ENCODE assay signal across 26 cellular contexts in genomic region chr12:125029756-125030358, GRCh38. TPM values are rescaled to one million over a fixed set of nuclear protein-coding genes. Genes with fewer than 3 reads are reported as not detected.
A peak's percentile ranks its signal among the peaks of the same experiment; 100 is the strongest.
DNase-seq lines count a peak whose midpoint lies in the region; ATAC-seq and TF ChIP-seq lines count a peak whose summit lies in the region.
"Had no signal": no experiment of that assay in that cellular context is flagged by ENCODE, and none has a peak within 500 bp of the region (broad histone marks: within the 10 kb centered on the region; RNA-seq: fewer than 3 reads in every experiment).

No MANE protein-coding gene starts in this region.

- intact Hi-C loops in sciatic nerve (cut with DNase I), result no loop called here

- DNase-seq in AG04449 (ENCODE audit: low read depth, low spot score) (peak; percentile 19), GM23338 (ENCODE audit: low spot score) (no peak), RPMI7951 (ENCODE audit: low read depth) (peak; percentile 6), iris pigment epithelial cell (ENCODE audit: low read depth) (peak; percentile 36), sciatic nerve (ENCODE audit: low spot score) (no peak), upper lobe of left lung (no peak), COLO829 (ENCODE audit: low spot score) (no peak), OCI-M2 (lab: John Stamatoyannopoulos, UW; ENCODE audit: unreplicated experiment) (no peak)
- DNase-seq: activated naive CD8-positive, alpha-beta T cell treated with anti-CD3 and anti-CD28 coated beads, Interleukin-2, amount 10 ng/mL, durations not matched to agents 7 days and 5 days; brain microvascular endothelial cell; cortex of kidney; foreskin melanocyte; GF-D8; KG1; NCI-H1092; NCI-H2081 treated with DMSO at 0.1 percent for 48 hours; NCI-H748 treated with DMSO at 0.1 percent for 48 hours; PC-9 had no signal

- H3K4me3 ChIP-seq in AG04449 (ENCODE audit: low read depth, low read length) (no peak overlapping the region), GM23338 (no peak overlapping the region), upper lobe of left lung (no peak overlapping the region)
- H3K4me3 ChIP-seq: BLaER1, PC-9, prostate gland, SK-N-MC, smooth muscle cell had no signal

- no peak overlapping the region for H3K4me2 ChIP-seq in GM23338
- H3K4me2 ChIP-seq: BLaER1, PC-9, smooth muscle cell had no signal

- no peaks in the 10 kb centered on the region for H3K79me2 ChIP-seq in GM23338 (replicated peaks; ENCODE audit: insufficient read depth)

- no peaks in the 10 kb centered on the region for H3K27me3 ChIP-seq in GM23338 (ENCODE audit: insufficient read depth)
- no peaks in the 10 kb centered on the region for H3K27me3 ChIP-seq in upper lobe of left lung
- H3K27me3 ChIP-seq: BLaER1, brain microvascular endothelial cell had no signal

- H2AFZ ChIP-seq in GM23338, result no peak overlapping the region
- H2AFZ ChIP-seq: PC-9 had no signal

- WGBS in upper lobe of left lung, 2 donors, result 85 to 91% methylated on average over 7 of the region's 7 CpGs

- peaks cover 7% of the 10 kb centered on the region; the same call in 2 of the 3 replicates for H3K9me3 Mint-ChIP-seq in GM23338
- H3K9me3 Mint-ChIP-seq: memory B cell; natural killer cell treated with Interleukin-12 subunit alpha and Interleukin-12 subunit beta and Interleukin-15 and Interleukin-18, amount 100 ng/mL, for 72 hours had no signal

- TF ChIP-seq POLR2A in upper lobe of left lung (IDR thresholded peaks at IDR 0.05), result no peak

- H3K27ac ChIP-seq in GM23338 (ENCODE audit: low read depth) (0 out of 2 replicates have a peak overlapping the region, but pooled peaks have one; percentile 26), upper lobe of left lung (no peak overlapping the region)
- H3K27ac ChIP-seq: BLaER1, brain microvascular endothelial cell, PC-9, prostate gland, SK-N-MC had no signal

- H3K9me3 ChIP-seq in upper lobe of left lung, result peaks cover 0 to 3% (median under 1%) of the 10 kb centered on the region in 4 donors
- H3K9me3 ChIP-seq: prostate gland had no signal

- CTCF ChIA-PET in AG04449 (lab: Yijun Ruan, JAX), result no interaction called here

- H3K36me3 ChIP-seq in GM23338 (ENCODE audit: insufficient read depth), result no peaks in the 10 kb centered on the region; the same call in 1 of the 2 replicates
- no peaks in the 10 kb centered on the region for H3K36me3 ChIP-seq in upper lobe of left lung
- H3K36me3 ChIP-seq: brain microvascular endothelial cell, prostate gland had no signal

- peaks cover 3% of the 10 kb centered on the region for H3K27me3 Mint-ChIP-seq in GM23338 (ENCODE audit: insufficient read depth, low read depth, poor library complexity)
- H3K27me3 Mint-ChIP-seq: activated naive CD8-positive, alpha-beta T cell treated with anti-CD3 and anti-CD28 coated beads, Interleukin-2, amount 10 ng/mL, durations not matched to agents 7 days and 5 days; memory B cell; natural killer cell treated with Interleukin-12 subunit alpha and Interleukin-12 subunit beta and Interleukin-15 and Interleukin-18, amount 100 ng/mL, for 72 hours had no signal

- TF ChIP-seq EP300 in upper lobe of left lung (IDR thresholded peaks at IDR 0.05), result no peak

- no peak for TF ChIP-seq CTCF in AG04449 (IDR thresholded peaks at IDR 0.05; ENCODE audit: insufficient read depth, low read length, missing control alignments)
- TF ChIP-seq CTCF in GM23338 (conservative IDR thresholded peaks at IDR 0.05; ENCODE audit: low read depth in 2 of 2), result no peak
- TF ChIP-seq CTCF in upper lobe of left lung (IDR thresholded peaks at IDR 0.05), result no peak

- ATAC-seq in GM23338, result no peak
- ATAC-seq in sciatic nerve, result no peak
- no peak for ATAC-seq in upper lobe of left lung (ENCODE audit: low FRiP score in 2 of 2)
- ATAC-seq: activated CD4-positive, CD25-positive, alpha-beta regulatory T cell treated with anti-CD3 and anti-CD28 coated beads, Interleukin-2, amount 50 U/mL, for 24 hours; natural killer cell treated with Interleukin-12 subunit alpha and Interleukin-12 subunit beta and Interleukin-15 and Interleukin-18, amount 100 ng/mL, for 72 hours had no signal

- peaks cover 9% of the 10 kb centered on the region for H3K36me3 Mint-ChIP-seq in GM23338 (ENCODE audit: low read depth)
- H3K36me3 Mint-ChIP-seq: natural killer cell treated with Interleukin-12 subunit alpha and Interleukin-12 subunit beta and Interleukin-15 and Interleukin-18, amount 100 ng/mL, for 72 hours had no signal

- H4K20me1 ChIP-seq in GM23338 (replicated peaks; ENCODE audit: insufficient read depth), result no peaks in the 10 kb centered on the region

- no peak overlapping the region for H3K4me3 Mint-ChIP-seq in GM23338
- H3K4me3 Mint-ChIP-seq: activated naive CD8-positive, alpha-beta T cell treated with anti-CD3 and anti-CD28 coated beads, Interleukin-2, amount 10 ng/mL, durations not matched to agents 7 days and 5 days; memory B cell; natural killer cell treated with Interleukin-12 subunit alpha and Interleukin-12 subunit beta and Interleukin-15 and Interleukin-18, amount 100 ng/mL, for 72 hours; T-helper 2 cell treated with Interferon-gamma antibody and Interleukin-4, amounts not matched to agents 5 μg/mL and 100 μg/mL, for 36 hours had no signal

- POLR2A ChIA-PET in AG04449 (lab: Yijun Ruan, JAX), result no interaction called here

- H3K9me2 ChIP-seq in GM23338 (ENCODE audit: insufficient read depth), result no peaks in the 10 kb centered on the region

- 0 out of 2 replicates have a peak, but pooled peaks cover 2% of the 10 kb centered on the region for H3F3A ChIP-seq in GM23338 (replicated peaks; ENCODE audit: low read depth)

- H3K4me1 Mint-ChIP-seq in GM23338, result peaks cover 5% of the 10 kb centered on the region
- H3K4me1 Mint-ChIP-seq: activated naive CD8-positive, alpha-beta T cell treated with anti-CD3 and anti-CD28 coated beads, Interleukin-2, amount 10 ng/mL, durations not matched to agents 7 days and 5 days had no signal

- peaks cover 4% of the 10 kb centered on the region; the same call in 1 of the 2 replicates for H3K4me1 ChIP-seq in GM23338 (ENCODE audit: insufficient read depth)
- H3K4me1 ChIP-seq in upper lobe of left lung, result no peaks in the 10 kb centered on the region
- H3K4me1 ChIP-seq: prostate gland had no signal

- H3K27ac Mint-ChIP-seq in GM23338, result no peak overlapping the region
- H3K27ac Mint-ChIP-seq: activated naive CD8-positive, alpha-beta T cell treated with anti-CD3 and anti-CD28 coated beads, Interleukin-2, amount 10 ng/mL, durations not matched to agents 7 days and 5 days; memory B cell; natural killer cell treated with Interleukin-12 subunit alpha and Interleukin-12 subunit beta and Interleukin-15 and Interleukin-18, amount 100 ng/mL, for 72 hours; T-helper 2 cell treated with Interferon-gamma antibody and Interleukin-4, amounts not matched to agents 5 μg/mL and 100 μg/mL, for 36 hours had no signal

TF ChIP-seq in GM23338, 12 proteins besides CTCF, POLR2A, EP300 and RAD21 (continues in another document):
- TF ChIP-seq, protein P1, sequence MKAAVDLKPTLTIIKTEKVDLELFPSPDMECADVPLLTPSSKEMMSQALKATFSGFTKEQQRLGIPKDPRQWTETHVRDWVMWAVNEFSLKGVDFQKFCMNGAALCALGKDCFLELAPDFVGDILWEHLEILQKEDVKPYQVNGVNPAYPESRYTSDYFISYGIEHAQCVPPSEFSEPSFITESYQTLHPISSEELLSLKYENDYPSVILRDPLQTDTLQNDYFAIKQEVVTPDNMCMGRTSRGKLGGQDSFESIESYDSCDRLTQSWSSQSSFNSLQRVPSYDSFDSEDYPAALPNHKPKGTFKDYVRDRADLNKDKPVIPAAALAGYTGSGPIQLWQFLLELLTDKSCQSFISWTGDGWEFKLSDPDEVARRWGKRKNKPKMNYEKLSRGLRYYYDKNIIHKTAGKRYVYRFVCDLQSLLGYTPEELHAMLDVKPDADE (IDR thresholded peaks at IDR 0.05), result no peak
- TF ChIP-seq JUNB (IDR thresholded peaks at IDR 0.05; ENCODE audit: unreplicated experiment) (no peak), NANOG (IDR thresholded peaks at IDR 0.05; ENCODE audit: borderline replicate concordance) (no peak), EZH2phosphoT487 (IDR thresholded peaks at IDR 0.05; ENCODE audit: unreplicated experiment) (no peak), POLR2AphosphoS5 (IDR thresholded peaks at IDR 0.05; ENCODE audit: low read depth) (no peak), EZH2 (IDR thresholded peaks at IDR 0.05; ENCODE audit: low read depth, unreplicated experiment) (no peak)

RNA-seq across cellular contexts. Expression of gene AACS, which starts 35.4 kb away (rescaled TPM):
- total RNA-seq in GM23338 (2014; rRNA removed; shearing (Covaris generic)), result 64.4 and 64.5 TPM in 2 replicates
- 31.1 and 33.0 TPM in 2 replicates for polyA plus RNA-seq in GM23338 (2016; fragmentation: Nextera tagmentation; extraction: Ambion mirVana)
- 17.4 and 19.2 TPM in 2 replicates for total RNA-seq in RPMI7951 (2014; rRNA removed; shearing (Covaris generic))
- 19.6 TPM for total RNA-seq in sciatic nerve
- 10 to 100 TPM; 14.7 to 28.6 (median 25.5) TPM for total RNA-seq in upper lobe of left lung

RNA-seq across cellular contexts. Expression of gene BRI3BP, which starts 36.4 kb away (rescaled TPM):
- 10.7 and 12.6 TPM in 2 replicates for total RNA-seq in GM23338 (2014; rRNA removed; shearing (Covaris generic))
- 5.8 and 7.5 TPM in 2 replicates for polyA plus RNA-seq in GM23338 (2016; fragmentation: Nextera tagmentation; extraction: Ambion mirVana)
- 4.9 and 6.5 TPM in 2 replicates for total RNA-seq in RPMI7951 (2014; rRNA removed; shearing (Covaris generic))
- total RNA-seq in sciatic nerve (4.0 TPM), upper lobe of left lung (1 to 10 TPM; 3.1 to 8.5 (median 6.7) TPM)

RNA-seq across cellular contexts. Expression of gene DHX37, which starts 40.9 kb away (rescaled TPM):
- 52.9 and 61.5 TPM in 2 replicates for total RNA-seq in GM23338 (2014; rRNA removed; shearing (Covaris generic))
- polyA plus RNA-seq in GM23338 (2016; fragmentation: Nextera tagmentation; extraction: Ambion mirVana), result 16.0 and 17.4 TPM in 2 replicates
- 8.4 and 10.0 TPM in 2 replicates for total RNA-seq in RPMI7951 (2014; rRNA removed; shearing (Covaris generic))
- total RNA-seq in sciatic nerve (16.9 TPM), upper lobe of left lung (10 to 100 TPM in 5 of 6 donors, 1 to 10 TPM in 1; 7.5 to 28.3 (median 18.3) TPM)

Comparison
In these comparisons a context has a peak if more than half of its experiments do, and no peak if none do; other contexts are left out.
1. DNase-seq: peak in AG04449 (single experiment), RPMI7951 (single experiment) and iris pigment epithelial cell (single experiment); none in GM23338 (single experiment), sciatic nerve (single experiment), upper lobe of left lung (0 of 2), COLO829 (single experiment) and OCI-M2 (single experiment).